Comparison of ENCODE assay signal across 8 cellular contexts in the genomic region with DNA sequence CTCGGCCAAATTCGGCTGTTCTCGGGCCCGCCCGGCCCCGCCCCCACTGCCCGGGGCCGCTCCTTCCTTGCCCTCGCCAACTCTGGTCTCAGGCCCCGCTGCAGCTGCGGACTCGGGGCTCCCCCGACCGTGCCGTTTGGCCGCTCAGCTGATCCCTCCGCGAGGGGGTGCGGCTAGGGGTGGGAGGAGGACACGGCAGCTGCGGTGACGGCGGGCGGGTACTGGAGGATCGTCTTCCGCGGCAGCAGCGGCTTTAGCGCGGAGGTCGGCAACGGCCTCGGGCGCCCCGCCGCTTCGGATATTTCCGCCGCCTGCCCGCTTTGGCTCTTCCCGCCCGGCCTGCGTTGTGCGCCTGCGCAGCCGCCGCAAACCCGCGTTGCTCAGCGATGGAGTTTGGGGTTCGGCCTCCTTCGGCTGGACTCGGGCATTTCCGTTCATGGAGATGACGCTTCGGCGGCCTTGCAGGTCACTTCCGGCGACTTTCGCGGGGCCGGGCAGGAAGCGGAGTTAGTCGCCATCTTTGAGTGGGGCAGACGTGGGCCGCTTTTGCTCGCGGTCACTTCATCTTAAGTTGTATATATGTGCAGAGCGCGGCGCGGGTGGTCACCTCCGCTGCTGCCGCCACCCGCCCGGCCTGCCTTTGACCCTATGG. TPM values are rescaled to one million over a fixed set of nuclear protein-coding genes. Genes with fewer than 3 reads are reported as not detected.
A peak's percentile ranks its signal among the peaks of the same experiment; 100 is the strongest.
DNase-seq lines count a peak whose midpoint lies in the region; ATAC-seq and TF ChIP-seq lines count a peak whose summit lies in the region.

No MANE protein-coding gene starts in this region.

- no peak for TF ChIP-seq CTCF in foreskin keratinocyte (conservative IDR thresholded peaks at IDR 0.05)
- TF ChIP-seq CTCF in thoracic aorta (IDR thresholded peaks at IDR 0.05): no peak
- no peak for TF ChIP-seq CTCF in PC-9 (conservative IDR thresholded peaks at IDR 0.05)

- H3F3A ChIP-seq in PC-9 (ENCODE audit: insufficient read depth, low read depth): peaks cover 4% of the 10 kb centered on the region; the same call in 1 of the 2 replicates

- peaks cover 9% of the 10 kb centered on the region for H3K79me2 ChIP-seq in PC-9 (ENCODE audit: low read depth)

- no peaks in the 10 kb centered on the region for H3K9me3 ChIP-seq in thoracic aorta
- H3K9me3 ChIP-seq in PC-9 (ENCODE audit: insufficient read depth, low read depth): no peaks in the 10 kb centered on the region

- DNase-seq in D341Med (ENCODE audit: low spot score): peak; percentile 95
- DNase-seq in LHCN-M2 (ENCODE audit: low read depth): peak; percentile 97
- DNase-seq in activated T-helper 1 cell treated with Interleukin-2 at 50 U/mL for 16 hours (ENCODE audit: low read depth): peak; percentile 100
- DNase-seq in foreskin keratinocyte: peak; percentile 86 to 93
- DNase-seq in non-pigmented ciliary epithelial cell (ENCODE audit: low read depth): peak; percentile 90
- peak; percentile 94 for DNase-seq in thoracic aorta (ENCODE audit: low spot score)
- no peak for DNase-seq in PC-9

- intact Hi-C loops in PC-9 (cut with micrococcal nuclease; ENCODE audit: unreplicated experiment): no loop called here

- POLR2A ChIA-PET in PC-9 (lab: Charles Lee; ENCODE audit: unreplicated experiment): no interaction called here

- H3K36me3 ChIP-seq in thoracic aorta: peaks cover 9% of the 10 kb centered on the region
- no peaks in the 10 kb centered on the region for H3K36me3 ChIP-seq in PC-9 (ENCODE audit: low read depth)

- H3K27ac ChIP-seq in foreskin keratinocyte (peak overlapping the region; percentile 84), thoracic aorta (peak overlapping the region; percentile 99 to 100), PC-9 (no peak overlapping the region)

- no peak overlapping the region for H2AFZ ChIP-seq in PC-9

- CTCF ChIA-PET in PC-9 (lab: Charles Lee): no interaction called here

- H3K27me3 ChIP-seq in foreskin keratinocyte: peaks cover 8% of the 10 kb centered on the region
- H3K27me3 ChIP-seq in thoracic aorta (replicated peaks; ENCODE audit: insufficient read depth): no peaks in the 10 kb centered on the region
- no peaks in the 10 kb centered on the region for H3K27me3 ChIP-seq in PC-9 (ENCODE audit: insufficient read depth, low read depth)

- H3K9me2 ChIP-seq in PC-9 (ENCODE audit: insufficient read depth): no peaks in the 10 kb centered on the region

- H3K4me3 ChIP-seq in thoracic aorta: peak overlapping the region; percentile 95
- no peak overlapping the region for H3K4me3 ChIP-seq in PC-9

- H3K4me1 ChIP-seq in foreskin keratinocyte (no peaks in the 10 kb centered on the region), thoracic aorta (ENCODE audit: control insufficient read depth in 1 of 2, low read depth in 2 of 2) (peaks cover 39 to 70% of the 10 kb centered on the region in 2 donors), PC-9 (replicated peaks; ENCODE audit: insufficient read depth) (peaks cover 4% of the 10 kb centered on the region; the same call in 1 of the 2 replicates)

- ATAC-seq in GM21737 (IDR thresholded peaks at IDR 0.05; ENCODE audit: unreplicated experiment) (peak; percentile 55), foreskin keratinocyte (peak; percentile 67), thoracic aorta (ENCODE audit: insufficient number of reproducible peaks, low FRiP score, low read depth) (peak; percentile 75)

- BruUV-seq in PC-9 (replicated peaks; lab: Mats Ljungman, UMichigan): no TSS peak

- H4K20me1 ChIP-seq in PC-9 (ENCODE audit: insufficient read depth): no peaks in the 10 kb centered on the region

- H3K4me2 ChIP-seq in PC-9: no peak overlapping the region

RNA-seq across cellular contexts. Expression of a gene that starts 0.3 kb away (rescaled TPM):
- 66.9 and 73.9 TPM in 2 replicates for total RNA-seq in LHCN-M2 (2014; rRNA removed)
- polyA plus RNA-seq in LHCN-M2 (2012): 118 TPM
- total RNA-seq in foreskin keratinocyte: 70.7 and 79.8 TPM in 2 replicates
- polyA plus RNA-seq in foreskin keratinocyte: 120 and 134 TPM in 2 replicates
- 10 to 100 TPM; 17.1 to 18.9 TPM for total RNA-seq in thoracic aorta
- not detected in 2 replicates for total RNA-seq in PC-9 (2021)

RNA-seq across cellular contexts. Expression of a gene that starts 3.8 kb away (rescaled TPM):
- 84.8 and 125 TPM in 2 replicates for total RNA-seq in LHCN-M2 (2014; rRNA removed)
- polyA plus RNA-seq in LHCN-M2 (2012): 235 TPM
- total RNA-seq in foreskin keratinocyte: 99.9 and 110 TPM in 2 replicates
- 172 and 179 TPM in 2 replicates for polyA plus RNA-seq in foreskin keratinocyte
- 10 to 100 TPM; 90.3 to 98.8 TPM for total RNA-seq in thoracic aorta
- total RNA-seq in PC-9 (2021): 149 and 186 TPM in 2 replicates

RNA-seq across cellular contexts. Expression of a gene that starts 14.4 kb away (rescaled TPM):
- total RNA-seq in LHCN-M2 (2014; rRNA removed) (13.1 and 16.5 TPM in 2 replicates), foreskin keratinocyte (5.8 and 7.7 TPM in 2 replicates), thoracic aorta (10 to 100 TPM; 44.9 to 46.8 TPM), PC-9 (2021) (not detected in 2 replicates)
- 5.8 TPM for polyA plus RNA-seq in LHCN-M2 (2012)
- polyA plus RNA-seq in foreskin keratinocyte: 4.3 and 5.2 TPM in 2 replicates

RNA-seq across cellular contexts. Expression of a gene that starts 14.9 kb away (rescaled TPM):
- total RNA-seq in LHCN-M2 (2014; rRNA removed): 413 and 418 TPM in 2 replicates
- 473 TPM for polyA plus RNA-seq in LHCN-M2 (2012)
- total RNA-seq in foreskin keratinocyte: 563 and 590 TPM in 2 replicates
- polyA plus RNA-seq in foreskin keratinocyte: 522 and 587 TPM in 2 replicates
- total RNA-seq in thoracic aorta: 100 to 1,000 TPM; 192 to 204 TPM
- total RNA-seq in PC-9 (2021): 311 and 322 TPM in 2 replicates

RNA-seq across cellular contexts. Expression of a gene that starts 39.1 kb away (rescaled TPM):
- 9.2 and 10.1 TPM in 2 replicates for total RNA-seq in LHCN-M2 (2014; rRNA removed)
- polyA plus RNA-seq in LHCN-M2 (2012): 11.2 TPM
- 10.0 and 11.0 TPM in 2 replicates for total RNA-seq in foreskin keratinocyte
- 14.7 and 16.5 TPM in 2 replicates for polyA plus RNA-seq in foreskin keratinocyte
- total RNA-seq in thoracic aorta: 10 to 100 TPM; 10.4 to 10.9 TPM
- 8.1 and 8.9 TPM in 2 replicates for total RNA-seq in PC-9 (2021)

Comparison
In these comparisons a context has a peak if more than half of its experiments do, and no peak if none do; other contexts are left out.
1. DNase-seq: peak in D341Med (single experiment), LHCN-M2 (single experiment), activated T-helper 1 cell treated with Interleukin-2 at 50 U/mL for 16 hours (single experiment), foreskin keratinocyte (2 of 2), non-pigmented ciliary epithelial cell (single experiment) and thoracic aorta (single experiment); none in PC-9 (0 of 2).
2. RNA of a gene that starts 0.3 kb away (total RNA-seq): 70.7 to 79.8 TPM in foreskin keratinocyte, 66.9 to 73.9 TPM in LHCN-M2 and 17.1 to 18.9 TPM in thoracic aorta; not detected in PC-9; every median in the first group is over 10 times any median in the second.
3. Peak in every context shown above with its lines, with median percentiles within 50 percentile points of each other: ATAC-seq.